Comparison of ENCODE assay signal across 11 cellular contexts in the genomic region with DNA sequence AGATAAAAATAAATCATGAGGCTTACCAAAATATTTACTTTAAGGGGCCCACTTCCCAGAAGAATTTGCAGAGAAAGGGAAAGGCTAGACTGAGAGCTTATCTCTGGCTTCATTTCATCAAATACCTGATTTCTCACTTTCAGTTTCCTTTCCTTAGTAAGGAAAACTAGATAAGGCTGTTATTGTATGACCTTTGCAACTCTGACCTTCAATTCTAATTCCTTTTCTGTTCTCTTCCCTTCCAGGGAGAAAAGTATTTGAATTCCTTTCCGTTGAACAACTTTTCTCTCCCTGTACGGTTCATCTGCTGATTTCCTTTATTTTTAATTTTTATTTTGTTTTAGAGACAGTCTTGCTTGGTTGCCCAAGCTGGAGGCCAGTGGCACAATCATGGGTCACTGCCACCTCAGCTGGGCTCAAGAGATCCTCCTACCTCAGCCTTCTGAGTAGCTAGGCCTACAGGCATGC. TPM values are rescaled to one million over a fixed set of nuclear protein-coding genes. Genes with fewer than 3 reads are reported as not detected.
DNase-seq lines count a peak whose midpoint lies in the region; ATAC-seq and TF ChIP-seq lines count a peak whose summit lies in the region.
"Had no signal": no experiment of that assay in that cellular context is flagged by ENCODE, and none has a peak within 500 bp of the region (broad histone marks: within the 10 kb centered on the region; RNA-seq: fewer than 3 reads in every experiment).

No MANE protein-coding gene starts in this region.

- peak overlapping the region in 1 of 2 donors; percentile 34 for H3K9ac ChIP-seq in mucosa of rectum (ENCODE audit: low read depth in 1 of 2, low read length in 2 of 2)

- ATAC-seq in stimulated activated naive CD8-positive, alpha-beta T cell treated with anti-CD3 and anti-CD28 coated beads, Interleukin-15, Interleukin-2, amounts not matched to agents 100 U/mL and 50 U/mL, for 24 hours = no peak
- ATAC-seq in GM19035 (IDR thresholded peaks at IDR 0.05; ENCODE audit: unreplicated experiment) = no peak

- H3K27ac Mint-ChIP-seq in stimulated activated naive CD8-positive, alpha-beta T cell treated with anti-CD3 and anti-CD28 coated beads, Interleukin-15, Interleukin-2, amounts not matched to agents 100 ng/mL and 50 ng/mL, for 24 hours = peak overlapping the region; percentile 95
- H3K27ac Mint-ChIP-seq in chondrocyte (ENCODE audit: unreplicated experiment) = peak overlapping the region; percentile 68

- intact Hi-C loops in posterior cingulate gyrus (cut with DNase I) = no loop called here

- H3K27me3 Mint-ChIP-seq in stimulated activated naive CD8-positive, alpha-beta T cell treated with anti-CD3 and anti-CD28 coated beads, Interleukin-15, Interleukin-2, amounts not matched to agents 100 ng/mL and 50 ng/mL, for 24 hours = no peaks in the 10 kb centered on the region
- no peaks in the 10 kb centered on the region for H3K27me3 Mint-ChIP-seq in chondrocyte (ENCODE audit: low read depth)

- no peaks in the 10 kb centered on the region for H3K27me3 ChIP-seq in mucosa of rectum (ENCODE audit: control insufficient read depth in 2 of 2, insufficient read depth in 2 of 2, low read length in 2 of 2)

- H3K9me3 ChIP-seq in mucosa of rectum (ENCODE audit: control insufficient read depth in 2 of 2, low read length in 2 of 2) = no peaks in the 10 kb centered on the region

- TF ChIP-seq CTCF in chondrocyte (IDR thresholded peaks at IDR 0.05) = no peak

- H3K27ac ChIP-seq in mucosa of rectum (ENCODE audit: low read depth in 2 of 2, low read length in 2 of 2) = peak overlapping the region; percentile 32
- H3K27ac ChIP-seq: C4-2B had no signal

- peaks cover 39% of the 10 kb centered on the region for H3K4me1 Mint-ChIP-seq in stimulated activated naive CD8-positive, alpha-beta T cell treated with anti-CD3 and anti-CD28 coated beads, Interleukin-15, Interleukin-2, amounts not matched to agents 100 ng/mL and 50 ng/mL, for 24 hours (ENCODE audit: low read depth)
- peaks cover 23% of the 10 kb centered on the region for H3K4me1 Mint-ChIP-seq in chondrocyte (ENCODE audit: low read depth)

- no peak overlapping the region for H3K4me3 Mint-ChIP-seq in stimulated activated naive CD8-positive, alpha-beta T cell treated with anti-CD3 and anti-CD28 coated beads, Interleukin-15, Interleukin-2, amounts not matched to agents 100 ng/mL and 50 ng/mL, for 24 hours
- no peak overlapping the region for H3K4me3 Mint-ChIP-seq in chondrocyte (ENCODE audit: unreplicated experiment)
- H3K4me3 Mint-ChIP-seq: immature natural killer cell had no signal

- no peaks in the 10 kb centered on the region for H3K9me3 Mint-ChIP-seq in stimulated activated naive CD8-positive, alpha-beta T cell treated with anti-CD3 and anti-CD28 coated beads, Interleukin-15, Interleukin-2, amounts not matched to agents 100 ng/mL and 50 ng/mL, for 24 hours
- no peaks in the 10 kb centered on the region for H3K9me3 Mint-ChIP-seq in chondrocyte (ENCODE audit: low read depth)
- H3K9me3 Mint-ChIP-seq: immature natural killer cell had no signal

- H3K36me3 Mint-ChIP-seq in stimulated activated naive CD8-positive, alpha-beta T cell treated with anti-CD3 and anti-CD28 coated beads, Interleukin-15, Interleukin-2, amounts not matched to agents 100 ng/mL and 50 ng/mL, for 24 hours (ENCODE audit: low read depth) = peaks cover 6% of the 10 kb centered on the region
- H3K36me3 Mint-ChIP-seq in chondrocyte (ENCODE audit: low read depth) = no peaks in the 10 kb centered on the region
- H3K36me3 Mint-ChIP-seq: immature natural killer cell had no signal

- no peak overlapping the region for H3K4me3 ChIP-seq in mucosa of rectum (ENCODE audit: low read length in 2 of 2)

- H3K36me3 ChIP-seq in mucosa of rectum (ENCODE audit: control insufficient read depth in 2 of 2, insufficient read depth in 2 of 2, low read length in 2 of 2) = peaks cover 0 to 2% of the 10 kb centered on the region in 2 donors

- peaks cover 6 to 11% of the 10 kb centered on the region in 2 donors for H3K4me1 ChIP-seq in mucosa of rectum (ENCODE audit: control insufficient read depth in 2 of 2, insufficient read depth in 2 of 2, low read length in 2 of 2)

- no peak for DNase-seq in stimulated activated naive CD8-positive, alpha-beta T cell treated with anti-CD3 and anti-CD28 coated beads, Interleukin-15, Interleukin-2, amounts not matched to agents 100 U/mL and 50 U/mL, for 24 hours
- DNase-seq in chondrocyte (ENCODE audit: low spot score) = no peak
- DNase-seq in NCI-H2227 treated with DMSO at 0.1 percent for 48 hours (lab: John Stamatoyannopoulos, UW) = no peak
- no peak for DNase-seq in posterior cingulate gyrus
- no peak for DNase-seq in SKM-1 (lab: John Stamatoyannopoulos, UW; ENCODE audit: unreplicated experiment)
- DNase-seq: immature natural killer cell, NCI-H510A had no signal

RNA-seq across cellular contexts. Expression of gene PXK, which starts 7.1 kb away (rescaled TPM):
- total RNA-seq in chondrocyte = 30.2 to 32.0 TPM (median 31.4 TPM) in 3 replicates

RNA-seq across cellular contexts. Expression of gene HTD2, which starts 19.2 kb away (rescaled TPM):
- total RNA-seq in chondrocyte = 5.0 to 10.9 TPM (median 7.2 TPM) in 3 replicates

RNA-seq across cellular contexts. Expression of gene RPP14, which starts 19.5 kb away (rescaled TPM):
- total RNA-seq in chondrocyte = 11.2 to 16.0 TPM (median 14.2 TPM) in 3 replicates
